26 cellular contexts compared by ENCODE assay signal in the genomic region with DNA sequence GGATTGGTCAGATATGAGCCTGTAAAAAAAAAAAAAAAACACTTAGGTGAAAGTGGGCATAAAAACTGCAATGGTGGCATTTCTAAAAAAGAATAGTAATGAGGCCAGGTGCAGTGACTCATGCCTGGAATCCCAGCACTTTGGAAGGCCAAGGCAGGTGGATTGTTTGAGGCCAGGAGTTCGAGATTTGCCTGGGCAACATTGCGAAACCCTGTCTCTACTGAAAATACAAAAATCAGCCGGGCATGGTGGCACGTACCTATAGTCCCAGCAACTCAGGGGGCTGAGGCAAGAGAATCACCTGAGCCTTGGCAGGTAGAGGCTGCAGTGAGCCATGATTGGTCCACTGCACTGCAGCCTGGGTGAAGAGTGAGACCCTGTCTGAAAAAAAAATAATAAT. TPM values are rescaled to one million over a fixed set of nuclear protein-coding genes. Genes with fewer than 3 reads are reported as not detected.
"Had no signal": no experiment of that assay in that cellular context is flagged by ENCODE, and none has a peak within 500 bp of the region (broad histone marks: within the 10 kb centered on the region; RNA-seq: fewer than 3 reads in every experiment).

No MANE protein-coding gene starts in this region.

- H3K9me3 Mint-ChIP-seq: naive B cell; natural killer cell; stimulated activated effector memory CD8-positive, alpha-beta T cell treated with anti-CD3 and anti-CD28 coated beads, Interleukin-12 subunit alpha, Interleukin-12 subunit beta, amount 100 ng/mL, for 72 hours; stimulated activated naive CD8-positive, alpha-beta T cell treated with anti-CD3 and anti-CD28 coated beads, Interleukin-15, Interleukin-2, amounts not matched to agents 100 ng/mL and 50 ng/mL, for 24 hours had no signal

- H3K36me3 ChIP-seq: left ventricle myocardium inferior, ovary, prostate gland, sigmoid colon, spleen, suprapubic skin, thoracic aorta, tibial artery, upper lobe of right lung had no signal

- H3K27me3 Mint-ChIP-seq: naive B cell; stimulated activated naive CD8-positive, alpha-beta T cell treated with anti-CD3 and anti-CD28 coated beads, Interleukin-15, Interleukin-2, amounts not matched to agents 100 ng/mL and 50 ng/mL, for 24 hours had no signal

- H3K4me2 ChIP-seq: hepatocyte had no signal

- H3K36me3 Mint-ChIP-seq: mesothelial cell of epicardium; naive B cell; natural killer cell; stimulated activated effector memory CD8-positive, alpha-beta T cell treated with anti-CD3 and anti-CD28 coated beads, Interleukin-12 subunit alpha, Interleukin-12 subunit beta, amount 100 ng/mL, for 72 hours had no signal

- H3K4me1 Mint-ChIP-seq: mesothelial cell of epicardium had no signal

- H3K79me2 ChIP-seq: hepatocyte had no signal

- ATAC-seq: natural killer cell; right cardiac atrium; stimulated activated effector memory CD8-positive, alpha-beta T cell treated with anti-CD3 and anti-CD28 coated beads, Interleukin-12 subunit alpha, Interleukin-12 subunit beta, amount 100 ng/mL, for 72 hours; upper lobe of right lung had no signal

- H3K27ac ChIP-seq: hepatocyte, left ventricle myocardium inferior, ovary, prostate gland, sigmoid colon, spleen, suprapubic skin, thoracic aorta, tibial artery, upper lobe of right lung had no signal

- DNase-seq: islet precursor cell; left ventricle myocardium inferior; mesendoderm; naive B cell; natural killer cell; ovary; retina; right cardiac atrium; sigmoid colon; small intestine; spleen; stimulated activated CD4-positive, alpha-beta T cell treated with anti-CD3 and anti-CD28 coated beads, Interleukin-4, amount 100 ng/mL, for 24 hours; stimulated activated naive CD4-positive, alpha-beta T cell; tibial artery; trophoblast cell; upper lobe of right lung had no signal

- H3K4me3 ChIP-seq: hepatocyte, left ventricle myocardium inferior, lung, ovary, prostate gland, sigmoid colon, spleen, suprapubic skin, thoracic aorta, tibial artery, upper lobe of right lung had no signal

- H3K27me3 ChIP-seq: hepatocyte, ovary, sigmoid colon, spleen, suprapubic skin, tibial artery, upper lobe of right lung had no signal

- H2AFZ ChIP-seq: hepatocyte had no signal

- H3K27ac Mint-ChIP-seq: mesothelial cell of epicardium; natural killer cell; stimulated activated effector memory CD8-positive, alpha-beta T cell treated with anti-CD3 and anti-CD28 coated beads, Interleukin-12 subunit alpha, Interleukin-12 subunit beta, amount 100 ng/mL, for 72 hours; stimulated activated naive CD8-positive, alpha-beta T cell treated with anti-CD3 and anti-CD28 coated beads, Interleukin-15, Interleukin-2, amounts not matched to agents 100 ng/mL and 50 ng/mL, for 24 hours had no signal

- H3K4me1 ChIP-seq: left ventricle myocardium inferior, prostate gland, sigmoid colon, spleen, suprapubic skin, tibial artery, upper lobe of right lung had no signal

- FAIRE-seq: small intestine, urothelium cell line had no signal

- H3K9me3 ChIP-seq: left ventricle myocardium inferior, ovary, prostate gland, sigmoid colon, spleen, suprapubic skin, thoracic aorta, tibial artery, upper lobe of right lung had no signal

- H3K4me3 Mint-ChIP-seq: mesothelial cell of epicardium; naive B cell; natural killer cell; stimulated activated effector memory CD8-positive, alpha-beta T cell treated with anti-CD3 and anti-CD28 coated beads, Interleukin-12 subunit alpha, Interleukin-12 subunit beta, amount 100 ng/mL, for 72 hours; stimulated activated naive CD8-positive, alpha-beta T cell treated with anti-CD3 and anti-CD28 coated beads, Interleukin-15, Interleukin-2, amounts not matched to agents 100 ng/mL and 50 ng/mL, for 24 hours had no signal

RNA-seq across cellular contexts. Expression of a gene that starts 38.3 kb away (rescaled TPM):
- polyA plus RNA-seq: neural cell had no signal
